Comparison of ENCODE assay signal across 20 cellular contexts in genomic region chr11:86060544-86060943, GRCh38. TPM values are rescaled to one million over a fixed set of nuclear protein-coding genes. Genes with fewer than 3 reads are reported as not detected.
DNase-seq lines count a peak whose midpoint lies in the region; ATAC-seq, FAIRE-seq and TF ChIP-seq lines count a peak whose summit lies in the region.
"Had no signal": no experiment of that assay in that cellular context is flagged by ENCODE, and none has a peak within 500 bp of the region (broad histone marks: within the 10 kb centered on the region; RNA-seq: fewer than 3 reads in every experiment).

No MANE protein-coding gene starts in this region.

- H3K27me3 Mint-ChIP-seq in activated CD8-positive, alpha-beta T cell treated with anti-CD3 and anti-CD28 coated beads for 36 hours: no peaks in the 10 kb centered on the region
- H3K27me3 Mint-ChIP-seq in activated CD8-positive, alpha-beta T cell treated with anti-CD3 and anti-CD28 coated beads, Interleukin-2, amount 10 ng/mL, durations not matched to agents 7 days and 5 days (ENCODE audit: low read depth): no peaks in the 10 kb centered on the region
- no peaks in the 10 kb centered on the region for H3K27me3 Mint-ChIP-seq in IgD-negative memory B cell
- H3K27me3 Mint-ChIP-seq: activated naive CD4-positive, alpha-beta T cell treated with anti-CD3 and anti-CD28 coated beads, Interleukin-2, amount 10 ng/mL, durations not matched to agents 7 days and 5 days had no signal

- H3K4me2 ChIP-seq in GM12878 (ENCODE audit: control insufficient read depth, insufficient read depth) (peak overlapping the region; percentile 57; the same call in 1 of the 2 replicates), osteoblast (ENCODE audit: insufficient read depth, low read length) (no peak overlapping the region)
- H3K4me2 ChIP-seq: A549 had no signal

- peak overlapping the region; percentile 32 for H3K4me3 Mint-ChIP-seq in activated CD8-positive, alpha-beta T cell treated with anti-CD3 and anti-CD28 coated beads for 36 hours
- no peak overlapping the region for H3K4me3 Mint-ChIP-seq in activated CD8-positive, alpha-beta T cell treated with anti-CD3 and anti-CD28 coated beads, Interleukin-2, amount 10 ng/mL, durations not matched to agents 7 days and 5 days
- H3K4me3 Mint-ChIP-seq in IgD-negative memory B cell: peak overlapping the region; percentile 9 to 58 (median 32)
- H3K4me3 Mint-ChIP-seq: activated naive CD4-positive, alpha-beta T cell treated with anti-CD3 and anti-CD28 coated beads, Interleukin-2, amount 10 ng/mL, durations not matched to agents 7 days and 5 days; neural crest cell had no signal

- RAD21 ChIA-PET in GM12878 (lab: Charles Lee; ENCODE audit: unreplicated experiment): interaction anchor here (1.0 kb wide), 2 partner anchors 9 to 133 kb away, joined by 3 to 4 read pairs; partner anchors contain the start of gene PICALM

- H3K36me3 ChIP-seq in GM12878 (ENCODE audit: control insufficient read depth in 2 of 2, insufficient read depth in 2 of 2, low read length in 1 of 2) (no peaks in the 10 kb centered on the region; a peak in 1 of 4 replicates), osteoblast (ENCODE audit: insufficient read depth, low read length) (no peaks in the 10 kb centered on the region)
- H3K36me3 ChIP-seq: upper lobe of right lung had no signal

- ATAC-seq in activated CD8-positive, alpha-beta T cell treated with anti-CD3 and anti-CD28 coated beads for 36 hours: no peak
- ATAC-seq in activated CD8-positive, alpha-beta T cell treated with anti-CD3 and anti-CD28 coated beads, Interleukin-2, amount 10 ng/mL, durations not matched to agents 7 days and 5 days: no peak
- ATAC-seq in GM12878 (no peak), HG03159 (IDR thresholded peaks at IDR 0.05; ENCODE audit: unreplicated experiment) (no peak), GM21526 (IDR thresholded peaks at IDR 0.05; ENCODE audit: low FRiP score, unreplicated experiment) (no peak)
- ATAC-seq: A549, upper lobe of right lung had no signal

- POLR2A ChIA-PET in activated CD8-positive, alpha-beta T cell treated with anti-CD3 and anti-CD28 coated beads for 36 hours (lab: Charles Lee): interaction anchor here (0.6 kb wide), 1 partner anchor 309 kb away, joined by 3 read pairs; no protein-coding TSS in a partner anchor
- POLR2A ChIA-PET in activated CD8-positive, alpha-beta T cell treated with anti-CD3 and anti-CD28 coated beads, Interleukin-2, amount 10 ng/mL, durations not matched to agents 7 days and 5 days (lab: Charles Lee): interaction anchor here (0.9 kb wide), 1 partner anchor 8 kb away, joined by 3 read pairs; no protein-coding TSS in a partner anchor
- POLR2A ChIA-PET in GM12878 (lab: Charles Lee): no interaction called here

- SMC1A ChIA-PET in GM12878 (lab: Charles Lee; ENCODE audit: uncharacterized antibody, unreplicated experiment): interaction anchor here (1.5 kb wide), 1 partner anchor 9 kb away, joined by 3 read pairs; the partner anchor contains the start of gene PICALM

- 0 out of 2 replicates have a peak overlapping the region, but pooled peaks have one; percentile 9 for H3K9ac ChIP-seq in GM12878 (ENCODE audit: control insufficient read depth, insufficient read depth, low read length)

- H4K20me1 ChIP-seq in GM12878 (ENCODE audit: control insufficient read depth, insufficient read depth) (no peaks in the 10 kb centered on the region; the same call in 1 of the 2 replicates), osteoblast (ENCODE audit: insufficient read depth, low read length) (peaks cover 66% of the 10 kb centered on the region)

- TF ChIP-seq RAD21 in GM12878 (IDR thresholded peaks at IDR 0.05; ENCODE audit: insufficient read depth, low read depth, low read length): no peak

- CTCF ChIA-PET in activated CD8-positive, alpha-beta T cell treated with anti-CD3 and anti-CD28 coated beads for 36 hours (lab: Charles Lee): interaction anchor here (0.6 to 1.6 kb wide), 4 partner anchors 9 to 133 kb away, joined by 3 to 5 read pairs (median 4); no protein-coding TSS in a partner anchor
- CTCF ChIA-PET in activated CD8-positive, alpha-beta T cell treated with anti-CD3 and anti-CD28 coated beads, Interleukin-2, amount 10 ng/mL, durations not matched to agents 7 days and 5 days (lab: Charles Lee): interaction anchor here (1.6 to 2.1 kb wide), 3 partner anchors 13 to 55 kb away, joined by 3 to 6 read pairs (median 3); no protein-coding TSS in a partner anchor
- CTCF ChIA-PET in GM12878 (lab: Yijun Ruan, JAX): interaction anchor here (0.9 to 1.7 kb wide), 3 partner anchors 9 to 14 kb away, joined by 3 to 7 read pairs (median 3); no protein-coding TSS in a partner anchor

- H3K9me3 ChIP-seq in GM12878 (replicated peaks; ENCODE audit: control insufficient read depth, insufficient read depth, low read length) (peaks cover 5% of the 10 kb centered on the region), osteoblast (ENCODE audit: low read depth, low read length) (no peaks in the 10 kb centered on the region)
- H3K9me3 ChIP-seq: A549, upper lobe of right lung had no signal

- no peaks in the 10 kb centered on the region for H3K27me3 ChIP-seq in GM12878 (replicated peaks in 1 of 2; ENCODE audit: control insufficient read depth in 2 of 2, insufficient read depth in 2 of 2, low read length in 1 of 2)
- H3K27me3 ChIP-seq in osteoblast (ENCODE audit: insufficient read depth, low read length): no peaks in the 10 kb centered on the region
- H3K27me3 ChIP-seq: upper lobe of right lung had no signal

- intact Hi-C loops in activated CD8-positive, alpha-beta T cell treated with anti-CD3 and anti-CD28 coated beads for 36 hours (cut with micrococcal nuclease): no loop called here
- intact Hi-C loops in GM12878 (cut with micrococcal nuclease; ENCODE audit: unreplicated experiment): no loop called here

- H2AFZ ChIP-seq in GM12878 (ENCODE audit: control insufficient read depth, low read depth, low read length) (no peak overlapping the region), osteoblast (ENCODE audit: low read length) (no peak overlapping the region)

- peak overlapping the region; percentile 81 for H3K27ac Mint-ChIP-seq in activated CD8-positive, alpha-beta T cell treated with anti-CD3 and anti-CD28 coated beads for 36 hours
- H3K27ac Mint-ChIP-seq in activated CD8-positive, alpha-beta T cell treated with anti-CD3 and anti-CD28 coated beads, Interleukin-2, amount 10 ng/mL, durations not matched to agents 7 days and 5 days: no peak overlapping the region
- peak overlapping the region in 1 of 3 donors; percentile 46 for H3K27ac Mint-ChIP-seq in IgD-negative memory B cell
- H3K27ac Mint-ChIP-seq: activated naive CD4-positive, alpha-beta T cell treated with anti-CD3 and anti-CD28 coated beads, Interleukin-2, amount 10 ng/mL, durations not matched to agents 7 days and 5 days had no signal

- BruUV-seq in GM12878 (replicated peaks; lab: Mats Ljungman, UMichigan): no TSS peak

- H3K36me3 Mint-ChIP-seq in activated CD8-positive, alpha-beta T cell treated with anti-CD3 and anti-CD28 coated beads for 36 hours (ENCODE audit: low read depth): peaks cover 34% of the 10 kb centered on the region
- H3K36me3 Mint-ChIP-seq in activated CD8-positive, alpha-beta T cell treated with anti-CD3 and anti-CD28 coated beads, Interleukin-2, amount 10 ng/mL, durations not matched to agents 7 days and 5 days (ENCODE audit: low read depth): peaks cover 39% of the 10 kb centered on the region
- peaks cover 6% of the 10 kb centered on the region for H3K36me3 Mint-ChIP-seq in IgD-negative memory B cell

- TF ChIP-seq POLR2A in GM12878 (IDR thresholded peaks at IDR 0.05; ENCODE audit: low read depth, low read length): no peak

- no peak for DNase-seq in activated CD8-positive, alpha-beta T cell treated with anti-CD3 and anti-CD28 coated beads for 36 hours
- no peak for DNase-seq in activated CD8-positive, alpha-beta T cell treated with anti-CD3 and anti-CD28 coated beads, Interleukin-2, amount 10 ng/mL, durations not matched to agents 7 days and 5 days
- DNase-seq in GM12878 (ENCODE audit: low read depth, low spot score): no peak
- DNase-seq in osteoblast (ENCODE audit: insufficient read length, low spot score, missing footprints): no peak
- DNase-seq in NCI-H1092 treated with DMSO at 0.1 percent for 48 hours (lab: John Stamatoyannopoulos, UW): no peak
- DNase-seq: activated naive CD4-positive, alpha-beta T cell treated with anti-CD3 and anti-CD28 coated beads, Interleukin-2, amount 10 ng/mL, durations not matched to agents 7 days and 5 days; C1 segment of cervical spinal cord; cortex of kidney; foreskin melanocyte; NCI-H187 treated with DMSO at 0.1 percent for 48 hours; NCI-H446; stimulated activated CD4-positive, alpha-beta T cell treated with anti-CD3 and anti-CD28 coated beads, Interleukin-12 subunit alpha, Interleukin-12 subunit beta, amount 100 ng/mL, for 4 hours; SW 1271; upper lobe of right lung had no signal

- TF ChIP-seq EP300 in GM12878 (IDR thresholded peaks at IDR 0.05; ENCODE audit: borderline replicate concordance in 1 of 2, control insufficient read depth in 1 of 2, low read depth in 2 of 2, low read length in 2 of 2): no peak

- H3K4me1 ChIP-seq in GM12878 (ENCODE audit: control insufficient read depth, insufficient read depth, low read length) (0 out of 2 replicates have a peak, but pooled peaks cover 8% of the 10 kb centered on the region), osteoblast (ENCODE audit: insufficient read depth, low read length) (peaks cover 28% of the 10 kb centered on the region)

- no peaks in the 10 kb centered on the region for H3K9me3 Mint-ChIP-seq in activated CD8-positive, alpha-beta T cell treated with anti-CD3 and anti-CD28 coated beads for 36 hours
- H3K9me3 Mint-ChIP-seq in activated CD8-positive, alpha-beta T cell treated with anti-CD3 and anti-CD28 coated beads, Interleukin-2, amount 10 ng/mL, durations not matched to agents 7 days and 5 days (ENCODE audit: insufficient read depth): no peaks in the 10 kb centered on the region
- H3K9me3 Mint-ChIP-seq in IgD-negative memory B cell: no peaks in the 10 kb centered on the region

- H3K27ac ChIP-seq in GM12878 (ENCODE audit: control insufficient read depth, insufficient read depth): peak overlapping the region; percentile 26
- H3K27ac ChIP-seq in osteoblast (ENCODE audit: low read depth, low read length): peak overlapping the region; percentile 24
- H3K27ac ChIP-seq: A549, epithelial cell of prostate, upper lobe of right lung had no signal

- peak overlapping the region; percentile 21; the same call in 1 of the 2 replicates for H3K4me3 ChIP-seq in GM12878
- H3K4me3 ChIP-seq in osteoblast (ENCODE audit: insufficient read depth, low read length): no peak overlapping the region
- H3K4me3 ChIP-seq: A549, upper lobe of right lung had no signal

- peaks cover 80% of the 10 kb centered on the region for H3K4me1 Mint-ChIP-seq in activated CD8-positive, alpha-beta T cell treated with anti-CD3 and anti-CD28 coated beads for 36 hours (ENCODE audit: low read depth)
- H3K4me1 Mint-ChIP-seq in activated CD8-positive, alpha-beta T cell treated with anti-CD3 and anti-CD28 coated beads, Interleukin-2, amount 10 ng/mL, durations not matched to agents 7 days and 5 days (ENCODE audit: low read depth): peaks cover 84% of the 10 kb centered on the region
- peaks cover 69 to 72% (median 70%) of the 10 kb centered on the region in 3 donors for H3K4me1 Mint-ChIP-seq in IgD-negative memory B cell

- FAIRE-seq in GM12878 (lab: Jason Lieb, UNC): no peak
- FAIRE-seq: A549 had no signal

- in situ Hi-C loops in GM12878 (cut with MboI): no loop called here

- TF ChIP-seq CTCF in activated CD8-positive, alpha-beta T cell treated with anti-CD3 and anti-CD28 coated beads for 36 hours (IDR thresholded peaks at IDR 0.05): no peak
- TF ChIP-seq CTCF in GM12878 (IDR thresholded peaks at IDR 0.05 in 2 of 3, conservative IDR thresholded peaks at IDR 0.05 in 1 of 3; ENCODE audit: control insufficient read depth in 2 of 3, extremely low read depth in 1 of 3, insufficient read depth in 1 of 3, low read depth in 3 of 3, low read length in 3 of 3) (no peak), osteoblast (IDR thresholded peaks at IDR 0.05; ENCODE audit: extremely low read depth, low read depth, low read length) (no peak)

- H3K79me2 ChIP-seq in GM12878 (ENCODE audit: control insufficient read depth, insufficient read depth, low read length): peaks cover 99% of the 10 kb centered on the region
- H3K79me2 ChIP-seq in osteoblast (ENCODE audit: insufficient read depth, low read length): peaks cover 99% of the 10 kb centered on the region

RNA-seq across cellular contexts. Expression of gene PICALM, which starts 8.3 kb away (rescaled TPM):
- 10 to 100 TPM; 57.5 to 61.2 TPM for total RNA-seq in activated CD8-positive, alpha-beta T cell treated with anti-CD3 and anti-CD28 coated beads for 36 hours
- 100 to 1,000 TPM; 110 to 115 TPM for total RNA-seq in activated CD8-positive, alpha-beta T cell treated with anti-CD3 and anti-CD28 coated beads, Interleukin-2, amount 10 ng/mL, durations not matched to agents 7 days and 5 days
- polyA plus RNA-seq in IgD-negative memory B cell: 15.2 TPM
- 532 and 561 TPM in 2 replicates for total RNA-seq in GM12878 (2013; cell fraction: nucleolus; rRNA removed)
- total RNA-seq in GM12878 (2014; rRNA removed): 78.9 and 86.8 TPM in 2 replicates
- total RNA-seq in GM12878 (2014; rRNA removed; fragmentation: Illumina TruSeq; extraction: Trizol): 69.1 and 70.3 TPM in 2 replicates
- 41.0 and 46.5 TPM in 2 replicates for total RNA-seq in GM12878 (2021)
- 18.2 TPM for polyA plus RNA-seq in GM12878 (2011; ENCODE audit: low read depth)
- 150 and 163 TPM in 2 replicates for polyA plus RNA-seq in GM12878 (2011; rRNA removed)
- polyA plus RNA-seq in GM12878 (2011; cell fraction: cytosol; rRNA removed): 68.3 and 91.4 TPM in 2 replicates
- 115 and 124 TPM in 2 replicates for polyA plus RNA-seq in GM12878 (2011; cell fraction: nucleus; rRNA removed)
- 27.2 and 31.0 TPM in 2 replicates for polyA plus RNA-seq in GM12878 (2012)
- polyA plus RNA-seq in GM12878 (2014; fragmentation: Illumina TruSeq; extraction: Trizol): 70.1 and 95.0 TPM in 2 replicates
- 10 to 100 TPM in 1 of 2 experiments, 1 to 10 TPM in 1; 4.3 to 10.4 TPM for polyA plus RNA-seq in GM12878 (2014; fragmentation: Nextera tagmentation; extraction: Ambion mirVana)
- polyA plus RNA-seq in GM12878 (2014; rRNA removed): 37.2 and 43.1 TPM in 2 replicates
- 10 to 100 TPM; 12.8 to 15.0 TPM for polyA plus RNA-seq in GM12878 (2016; fragmentation: Nextera tagmentation; extraction: Ambion mirVana)
- 254 and 304 TPM in 2 replicates for polyA minus RNA-seq in GM12878 (2011; rRNA and poly(A)+ RNA removed)
- 78.4 and 84.7 TPM in 2 replicates for polyA minus RNA-seq in GM12878 (2011; cell fraction: cytosol; rRNA and poly(A)+ RNA removed)
- polyA minus RNA-seq in GM12878 (2011; cell fraction: nucleus; rRNA and poly(A)+ RNA removed): 156 and 277 TPM in 2 replicates
- total RNA-seq in osteoblast: 313 and 324 TPM in 2 replicates
